ENCODE assay signal across 21 cellular contexts in the genomic region with DNA sequence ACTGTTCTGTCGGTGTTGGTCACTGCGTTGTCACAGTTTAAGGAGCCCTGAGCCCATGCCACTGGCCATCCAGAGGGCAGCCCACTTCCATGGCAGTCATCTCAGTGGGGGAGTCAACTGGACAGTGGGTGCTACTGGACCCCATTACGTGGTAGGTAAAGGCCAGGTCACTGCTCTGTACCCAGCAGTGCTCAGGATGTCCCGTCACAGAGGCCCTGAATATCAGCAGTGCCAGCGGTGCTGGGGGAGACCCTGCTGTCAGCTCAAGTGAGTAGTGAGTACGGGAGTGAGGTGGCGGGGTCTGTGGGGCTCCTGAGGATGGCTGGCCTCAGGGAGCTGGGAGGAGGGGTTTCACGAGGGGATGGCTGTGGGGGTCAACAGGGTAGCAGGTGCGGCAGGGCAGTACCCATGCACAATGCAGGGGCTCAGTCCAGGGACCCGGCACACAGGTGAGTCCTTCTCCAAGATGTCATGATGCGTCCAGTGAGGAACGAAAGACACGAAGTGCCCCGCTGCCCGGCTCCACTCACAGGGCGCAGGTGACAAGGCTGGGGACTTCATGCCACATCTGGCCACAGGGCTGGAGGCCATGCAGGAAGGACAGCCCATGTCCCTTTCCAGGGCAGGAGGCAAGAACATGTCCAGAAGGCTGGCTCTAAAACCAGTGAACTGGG.
"Had no signal": no experiment of that assay in that cellular context is flagged by ENCODE, and none has a peak within 500 bp of the region (broad histone marks: within the 10 kb centered on the region; RNA-seq: fewer than 3 reads in every experiment).

No MANE protein-coding gene starts in this region.

- H3K9me3 Mint-ChIP-seq: activated naive CD8-positive, alpha-beta T cell treated with anti-CD3 and anti-CD28 coated beads for 36 hours; natural killer cell; stimulated activated memory B cell treated with anti-CD40 and anti-IgM and Interleukin-4, amounts not matched to agents 10 μg/mL and 1 μg/mL and 100 μg/mL, for 72 hours had no signal

- ATAC-seq: gastroesophageal sphincter; natural killer cell; sciatic nerve; stimulated activated memory B cell treated with anti-CD40 and anti-IgM and Interleukin-4, amounts not matched to agents 10 μg/mL and 1 μg/mL and 100 μg/mL, for 72 hours had no signal

- H3K36me3 ChIP-seq: colonic mucosa, gastroesophageal sphincter, left ventricle myocardium inferior had no signal

- H3K27ac ChIP-seq: colonic mucosa, epithelial cell of prostate, gastroesophageal sphincter, left ventricle myocardium inferior had no signal

- H3K27ac Mint-ChIP-seq: activated naive CD8-positive, alpha-beta T cell treated with anti-CD3 and anti-CD28 coated beads for 36 hours; natural killer cell; stimulated activated memory B cell treated with anti-CD40 and anti-IgM and Interleukin-4, amounts not matched to agents 10 μg/mL and 1 μg/mL and 100 μg/mL, for 72 hours had no signal

- H3K27me3 Mint-ChIP-seq: activated naive CD8-positive, alpha-beta T cell treated with anti-CD3 and anti-CD28 coated beads for 36 hours had no signal

- H3K9me3 ChIP-seq: colonic mucosa, gastroesophageal sphincter, left ventricle myocardium inferior had no signal

- DNase-seq: activated CD8-positive, alpha-beta memory T cell treated with anti-CD3 and anti-CD28 coated beads for 24 hours; activated CD8-positive, alpha-beta memory T cell treated with anti-CD3 and anti-CD28 coated beads, Interleukin-2, amount 50 U/mL, for 48 hours; activated naive CD4-positive, alpha-beta T cell treated with Interleukin-2 at 50 U/mL for 16 hours; activated T-cell treated with anti-CD3 and anti-CD28 coated beads, Interleukin-2, amount 50 U/mL, for 48 hours; colonic mucosa; head of caudate nucleus; kidney glomerular epithelial cell; left ventricle myocardium inferior; mammary epithelial cell; midbrain; natural killer cell; occipital lobe; small intestine; stimulated activated CD4-positive, alpha-beta T cell treated with anti-CD3 and anti-CD28 coated beads, Interleukin-2, amount 100 ng/mL, for 24 hours; T-helper 1 cell; trophoblast cell had no signal

- H3K4me3 Mint-ChIP-seq: activated naive CD8-positive, alpha-beta T cell treated with anti-CD3 and anti-CD28 coated beads for 36 hours; natural killer cell; stimulated activated memory B cell treated with anti-CD40 and anti-IgM and Interleukin-4, amounts not matched to agents 10 μg/mL and 1 μg/mL and 100 μg/mL, for 72 hours had no signal

- H3K27me3 ChIP-seq: colonic mucosa had no signal

- H3K36me3 Mint-ChIP-seq: activated naive CD8-positive, alpha-beta T cell treated with anti-CD3 and anti-CD28 coated beads for 36 hours; natural killer cell; stimulated activated memory B cell treated with anti-CD40 and anti-IgM and Interleukin-4, amounts not matched to agents 10 μg/mL and 1 μg/mL and 100 μg/mL, for 72 hours had no signal

- H3K4me1 ChIP-seq: colonic mucosa, left ventricle myocardium inferior had no signal

- H3K4me1 Mint-ChIP-seq: natural killer cell had no signal

- H3K4me3 ChIP-seq: colonic mucosa, gastroesophageal sphincter, left ventricle myocardium inferior had no signal
